Comparison of ENCODE assay signal across 1 cellular context in genomic region chr22:41354979-41355378, GRCh38.
TF ChIP-seq lines count a peak whose summit lies in the region.

No MANE protein-coding gene starts in this region.

TF ChIP-seq in WTC11, 78 proteins besides CTCF, POLR2A, EP300 and RAD21 (continued from another document):
- no peak for TF ChIP-seq AR (CRISPR knock-in tag; IDR thresholded peaks at IDR 0.05)
- TF ChIP-seq MAX (CRISPR knock-in tag; IDR thresholded peaks at IDR 0.05) = no peak
- no peak for TF ChIP-seq MLX (CRISPR knock-in tag; IDR thresholded peaks at IDR 0.05)
- no peak for TF ChIP-seq NFE2L1 (CRISPR knock-in tag; IDR thresholded peaks at IDR 0.05)
